Comparison of ENCODE assay signal across 8 cellular contexts in the genomic region with DNA sequence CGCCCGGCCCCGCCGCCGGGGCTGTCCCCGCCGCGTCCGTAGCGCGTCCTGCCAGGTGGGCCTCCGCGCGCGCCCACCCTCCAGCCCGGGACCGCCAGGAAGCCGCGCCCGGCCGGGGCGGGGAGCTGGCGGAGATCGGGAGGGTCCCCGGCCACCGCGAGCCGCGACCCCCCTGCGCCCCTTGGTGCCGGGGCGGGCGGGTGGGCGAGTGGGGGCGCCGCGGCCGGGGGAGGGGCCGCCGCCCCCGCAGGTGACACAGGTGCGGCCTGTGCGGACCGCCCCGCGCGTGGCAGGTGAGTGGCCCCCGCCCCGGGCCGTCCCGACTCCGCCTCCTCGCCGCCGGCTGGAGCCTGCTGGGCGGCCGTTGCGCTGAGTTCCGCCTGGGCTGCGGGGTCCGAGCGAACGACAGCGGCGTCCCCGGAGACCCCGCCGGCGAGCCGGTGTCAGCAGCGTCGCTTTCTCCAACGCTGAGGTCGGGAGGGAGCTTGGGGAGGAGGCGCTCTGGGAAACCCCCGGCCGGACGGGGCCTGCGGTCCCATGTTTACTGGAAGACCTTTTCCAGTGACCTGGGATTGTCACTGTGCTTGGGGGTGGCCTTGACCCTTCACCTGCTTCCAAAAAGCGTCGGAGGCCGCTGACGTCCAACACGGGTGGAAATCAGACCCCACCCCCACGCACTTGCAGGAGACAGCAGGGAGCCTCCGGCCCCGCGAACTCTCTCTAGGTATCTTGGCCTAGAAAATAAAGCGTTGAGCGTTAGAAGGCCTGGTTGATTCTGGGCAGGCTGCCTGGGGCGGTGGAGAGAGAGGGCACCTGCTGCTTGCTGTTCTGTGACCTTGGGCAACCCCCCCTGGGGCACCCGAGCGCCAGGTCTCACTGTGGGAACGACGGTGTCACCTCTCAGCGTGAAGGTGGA. TPM values are rescaled to one million over a fixed set of nuclear protein-coding genes. Genes with fewer than 3 reads are reported as not detected.
DNase-seq lines count a peak whose midpoint lies in the region; ATAC-seq and TF ChIP-seq lines count a peak whose summit lies in the region.

No MANE protein-coding gene starts in this region.

- H3K27ac Mint-ChIP-seq in GM23338: no peak overlapping the region

- peak overlapping the region; percentile 91 for H3K9ac ChIP-seq in parathyroid adenoma

- H3K27ac ChIP-seq in GM23338 (ENCODE audit: low read depth) (no peak overlapping the region), parathyroid adenoma (peak overlapping the region; percentile 53)

- H3K79me2 ChIP-seq in GM23338 (replicated peaks; ENCODE audit: insufficient read depth) (no peaks in the 10 kb centered on the region), parathyroid adenoma (peaks cover 9% of the 10 kb centered on the region)

- intact Hi-C loops in Right ventricle myocardium inferior (cut with DNase I): no loop called here

- ATAC-seq in GM23338 (peak; percentile 73), Right ventricle myocardium inferior (peak; percentile 58)

- H3F3A ChIP-seq in GM23338 (replicated peaks; ENCODE audit: low read depth): peaks cover 8% of the 10 kb centered on the region

- H3K4me3 ChIP-seq in GM12865 (ENCODE audit: low read depth, low read length): peak overlapping the region; percentile 84
- H3K4me3 ChIP-seq in GM23338: peak overlapping the region; percentile 82
- peak overlapping the region; percentile 61 for H3K4me3 ChIP-seq in NB4 (ENCODE audit: low read depth, low read length)
- peak overlapping the region; percentile 89 for H3K4me3 ChIP-seq in parathyroid adenoma (ENCODE audit: low read depth, low read length)

- no peaks in the 10 kb centered on the region; the same call in 1 of the 2 replicates for H4K20me1 ChIP-seq in GM23338 (replicated peaks; ENCODE audit: insufficient read depth)

- peak overlapping the region; percentile 73 for H3K4me3 Mint-ChIP-seq in GM23338

- no peaks in the 10 kb centered on the region for H3K9me3 ChIP-seq in parathyroid adenoma (ENCODE audit: control insufficient read depth, low read length)

- H3K4me1 Mint-ChIP-seq in GM23338: peaks cover 8% of the 10 kb centered on the region; the same call in 2 of the 3 replicates

- no peak for TF ChIP-seq CTCF in GM12865 (IDR thresholded peaks at IDR 0.05; ENCODE audit: insufficient read depth, low read depth, low read length, missing control alignments)
- TF ChIP-seq CTCF in GM23338 (conservative IDR thresholded peaks at IDR 0.05; ENCODE audit: low read depth in 2 of 2): no peak
- no peak for TF ChIP-seq CTCF in NB4 (IDR thresholded peaks at IDR 0.05; ENCODE audit: low read depth, low read length)
- no peak for TF ChIP-seq CTCF in parathyroid adenoma (IDR thresholded peaks at IDR 0.05)

- H3K4me1 ChIP-seq in GM23338 (ENCODE audit: insufficient read depth): no peaks in the 10 kb centered on the region; the same call in 1 of the 2 replicates
- H3K4me1 ChIP-seq in parathyroid adenoma: peaks cover 10% of the 10 kb centered on the region

- H3K4me2 ChIP-seq in GM23338 (peak overlapping the region; percentile 97), parathyroid adenoma (ENCODE audit: low read length) (peak overlapping the region; percentile 90)

- no peaks in the 10 kb centered on the region for H3K9me3 Mint-ChIP-seq in GM23338

- H2AFZ ChIP-seq in GM23338 (no peak overlapping the region), parathyroid adenoma (peak overlapping the region; percentile 83)

- H3K9me2 ChIP-seq in GM23338 (ENCODE audit: insufficient read depth): no peaks in the 10 kb centered on the region

- H3K36me3 Mint-ChIP-seq in GM23338 (ENCODE audit: low read depth): peaks cover 14% of the 10 kb centered on the region

- peaks cover 4% of the 10 kb centered on the region for H3K27me3 Mint-ChIP-seq in GM23338 (ENCODE audit: insufficient read depth, low read depth, poor library complexity)

- H3K36me3 ChIP-seq in GM23338 (ENCODE audit: insufficient read depth) (no peaks in the 10 kb centered on the region), parathyroid adenoma (ENCODE audit: control insufficient read depth, insufficient read depth, low read length) (no peaks in the 10 kb centered on the region)

- H3K27me3 ChIP-seq in GM23338 (ENCODE audit: insufficient read depth) (peaks cover 16% of the 10 kb centered on the region), parathyroid adenoma (ENCODE audit: control insufficient read depth, insufficient read depth, low read length) (no peaks in the 10 kb centered on the region)

- TF ChIP-seq POLR2A in NB4 (IDR thresholded peaks at IDR 0.05; ENCODE audit: extremely low read depth, insufficient read length): no peak

- DNase-seq in GM12865 (ENCODE audit: low read depth) (peak; percentile 54), GM23338 (ENCODE audit: low spot score) (peak; percentile 62), NB4 (ENCODE audit: low read depth) (peak; percentile 66), activated gamma-delta T cell (lab: John Stamatoyannopoulos, UW) (peak; percentile 34), Right ventricle myocardium inferior (ENCODE audit: missing footprints) (no peak), NCI-H1105 treated with DMSO at 0.1 percent for 48 hours (lab: John Stamatoyannopoulos, UW) (no peak), KG1 (lab: John Stamatoyannopoulos, UW) (no peak)

TF ChIP-seq in GM23338, 12 proteins besides CTCF, POLR2A, EP300 and RAD21 (continues in another document):
- no peak for TF ChIP-seq EZH2phosphoT487 (IDR thresholded peaks at IDR 0.05; ENCODE audit: unreplicated experiment)
- no peak for TF ChIP-seq STAT1 (IDR thresholded peaks at IDR 0.05; ENCODE audit: unreplicated experiment)
- TF ChIP-seq JUNB (IDR thresholded peaks at IDR 0.05; ENCODE audit: unreplicated experiment): no peak
- no peak for TF ChIP-seq REST (IDR thresholded peaks at IDR 0.05; ENCODE audit: unreplicated experiment)
- TF ChIP-seq, protein P1, sequence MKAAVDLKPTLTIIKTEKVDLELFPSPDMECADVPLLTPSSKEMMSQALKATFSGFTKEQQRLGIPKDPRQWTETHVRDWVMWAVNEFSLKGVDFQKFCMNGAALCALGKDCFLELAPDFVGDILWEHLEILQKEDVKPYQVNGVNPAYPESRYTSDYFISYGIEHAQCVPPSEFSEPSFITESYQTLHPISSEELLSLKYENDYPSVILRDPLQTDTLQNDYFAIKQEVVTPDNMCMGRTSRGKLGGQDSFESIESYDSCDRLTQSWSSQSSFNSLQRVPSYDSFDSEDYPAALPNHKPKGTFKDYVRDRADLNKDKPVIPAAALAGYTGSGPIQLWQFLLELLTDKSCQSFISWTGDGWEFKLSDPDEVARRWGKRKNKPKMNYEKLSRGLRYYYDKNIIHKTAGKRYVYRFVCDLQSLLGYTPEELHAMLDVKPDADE (IDR thresholded peaks at IDR 0.05): no peak
- no peak for TF ChIP-seq ZNF114 (CRISPR knock-in tag; IDR thresholded peaks at IDR 0.05)

RNA-seq across cellular contexts. Expression of gene KLHL36, which starts 0.5 kb away (rescaled TPM):
- total RNA-seq in GM23338 (2014; rRNA removed; shearing (Covaris generic)): 54.6 and 70.4 TPM in 2 replicates
- 13.4 and 15.5 TPM in 2 replicates for polyA plus RNA-seq in GM23338 (2016; fragmentation: Nextera tagmentation; extraction: Ambion mirVana)
- total RNA-seq in Right ventricle myocardium inferior: 58.2 TPM

RNA-seq across cellular contexts. Expression of gene COTL1, which starts 31.0 kb away (rescaled TPM):
- total RNA-seq in GM23338 (2014; rRNA removed; shearing (Covaris generic)): 111 and 117 TPM in 2 replicates
- polyA plus RNA-seq in GM23338 (2016; fragmentation: Nextera tagmentation; extraction: Ambion mirVana): 165 and 166 TPM in 2 replicates
- 18.4 TPM for total RNA-seq in Right ventricle myocardium inferior

RNA-seq across cellular contexts. Expression of gene USP10, which starts 50.9 kb away (rescaled TPM):
- total RNA-seq in GM23338 (2014; rRNA removed; shearing (Covaris generic)): 144 and 158 TPM in 2 replicates
- polyA plus RNA-seq in GM23338 (2016; fragmentation: Nextera tagmentation; extraction: Ambion mirVana): 186 and 194 TPM in 2 replicates
- 76.5 TPM for total RNA-seq in Right ventricle myocardium inferior

Comparison
In these comparisons a context has a peak if more than half of its experiments do, and no peak if none do; other contexts are left out.
1. DNase-seq: peak in GM12865 (single experiment), GM23338 (single experiment), NB4 (single experiment) and activated gamma-delta T cell (single experiment); none in Right ventricle myocardium inferior (single experiment), NCI-H1105 treated with DMSO at 0.1 percent for 48 hours (single experiment) and KG1 (single experiment).
2. Peak in every context shown above with its lines, with median percentiles within 50 percentile points of each other: H3K4me3 ChIP-seq.